Comparison of ENCODE assay signal across 11 cellular contexts in the genomic region with DNA sequence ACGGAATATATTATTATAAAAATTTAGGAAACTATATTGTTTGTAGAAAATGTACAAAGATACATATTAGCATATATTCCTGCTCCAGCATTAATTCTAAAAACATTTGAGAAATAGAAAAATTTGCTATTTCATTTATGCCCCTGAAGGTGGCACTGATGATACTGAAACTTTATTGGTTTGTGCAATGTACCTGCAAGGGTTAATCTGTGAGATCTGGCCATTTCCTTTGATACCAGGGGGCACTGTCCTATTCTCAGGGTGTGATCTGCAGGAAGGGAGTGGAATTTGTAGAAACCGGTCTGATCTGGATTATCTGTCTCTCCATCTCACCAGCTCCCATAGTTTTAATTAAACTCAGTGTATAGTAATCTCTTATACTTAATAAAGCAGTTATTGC.
A peak's percentile ranks its signal among the peaks of the same experiment; 100 is the strongest.
DNase-seq lines count a peak whose midpoint lies in the region; ATAC-seq, FAIRE-seq and TF ChIP-seq lines count a peak whose summit lies in the region.
"Had no signal": no experiment of that assay in that cellular context is flagged by ENCODE, and none has a peak within 500 bp of the region (broad histone marks: within the 10 kb centered on the region; RNA-seq: fewer than 3 reads in every experiment).

No MANE protein-coding gene starts in this region.

- H3K4me1 ChIP-seq in small intestine (ENCODE audit: control insufficient read depth in 2 of 2, insufficient read depth in 1 of 2, low read depth in 1 of 2, low read length in 1 of 2) (no peaks in the 10 kb centered on the region), right atrium auricular region (no peaks in the 10 kb centered on the region)

- peak; percentile 46 for DNase-seq in HT-29 (ENCODE audit: low spot score)
- DNase-seq in fibroblast of the conjunctiva (ENCODE audit: low read depth) = peak; percentile 26
- peak; percentile 25 for DNase-seq in small intestine
- no peak for DNase-seq in effector CD4-positive, alpha-beta T cell
- no peak for DNase-seq in right atrium auricular region (ENCODE audit: low spot score)
- DNase-seq: activated CD8-positive, alpha-beta memory T cell treated with anti-CD3 and anti-CD28 coated beads, Interleukin-2, amount 50 U/mL, for 48 hours; caudate nucleus; DMS79 treated with DMSO at 0.1 percent for 48 hours; stimulated activated naive CD4-positive, alpha-beta T cell had no signal

- H3K36me3 ChIP-seq in small intestine (ENCODE audit: control insufficient read depth in 2 of 2, insufficient read depth in 2 of 2, low read length in 2 of 2) (no peaks in the 10 kb centered on the region), right atrium auricular region (no peaks in the 10 kb centered on the region)

- no peak for ATAC-seq in GM19452 (IDR thresholded peaks at IDR 0.05; ENCODE audit: unreplicated experiment)

- H3K27ac ChIP-seq in VCaP (no peak overlapping the region), small intestine (ENCODE audit: low read depth in 1 of 2, low read length in 1 of 2) (no peak overlapping the region), right atrium auricular region (no peak overlapping the region)

- peak; percentile 59 for TF ChIP-seq CTCF in VCaP (conservative IDR thresholded peaks at IDR 0.05)
- TF ChIP-seq CTCF in right atrium auricular region (IDR thresholded peaks at IDR 0.05) = no peak

- H3K9me3 ChIP-seq in small intestine (ENCODE audit: control insufficient read depth, low read depth) (no peaks in the 10 kb centered on the region), right atrium auricular region (no peaks in the 10 kb centered on the region)

- 39 to 49% (median 47%) methylated on average over 2 of the region's 2 CpGs for WGBS in small intestine, 3 donors

- H3K27me3 ChIP-seq in small intestine (ENCODE audit: control insufficient read depth in 2 of 2, insufficient read depth in 2 of 2, low read length in 2 of 2) (no peaks in the 10 kb centered on the region), right atrium auricular region (no peaks in the 10 kb centered on the region)

- H3K4me3 ChIP-seq in small intestine (ENCODE audit: low read depth in 1 of 2, low read length in 2 of 2) = no peak overlapping the region
- no peak overlapping the region for H3K4me3 ChIP-seq in right atrium auricular region

- no peak for FAIRE-seq in small intestine (lab: Jason Lieb, UNC)

Comparison
In these comparisons a context has a peak if more than half of its experiments do, and no peak if none do; other contexts are left out.
1. DNase-seq: peak in HT-29 (single experiment), fibroblast of the conjunctiva (single experiment) and small intestine (single experiment); none in effector CD4-positive, alpha-beta T cell (single experiment) and right atrium auricular region (single experiment).